In the genomic region with DNA sequence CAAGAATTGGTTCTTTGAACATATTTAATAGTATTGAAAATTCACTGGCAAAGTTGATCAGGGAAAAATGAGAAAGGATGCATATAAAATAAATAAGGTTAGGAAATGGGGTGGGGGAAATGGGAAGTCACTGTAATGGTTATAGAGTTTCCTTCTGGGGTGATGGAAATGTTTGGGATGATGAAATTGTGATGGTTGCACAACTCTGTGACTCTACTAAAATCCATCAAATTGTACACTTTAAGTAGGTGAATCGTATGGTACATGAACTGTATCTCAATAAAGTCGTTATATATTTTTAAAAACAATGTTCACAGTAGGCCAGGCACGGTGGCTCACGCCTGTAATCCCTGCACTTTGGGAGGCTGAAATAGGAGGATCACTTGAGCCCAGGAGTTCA, we compare ENCODE assay signal across 24 cellular contexts. TPM values are rescaled to one million over a fixed set of nuclear protein-coding genes. Genes with fewer than 3 reads are reported as not detected.
A peak's percentile ranks its signal among the peaks of the same experiment; 100 is the strongest.
DNase-seq lines count a peak whose midpoint lies in the region; ATAC-seq, FAIRE-seq and TF ChIP-seq lines count a peak whose summit lies in the region.
"Had no signal": no experiment of that assay in that cellular context is flagged by ENCODE, and none has a peak within 500 bp of the region (broad histone marks: within the 10 kb centered on the region; RNA-seq: fewer than 3 reads in every experiment).

No MANE protein-coding gene starts in this region.

- CTCF ChIA-PET in HepG2 (lab: Yijun Ruan, JAX; ENCODE audit: low intra/inter-chr PET ratio, low total read pairs) (no interaction called here), K562 (lab: Yijun Ruan, JAX; ENCODE audit: low intra/inter-chr PET ratio) (no interaction called here), OCI-LY7 (lab: Charles Lee; ENCODE audit: unreplicated experiment) (no interaction called here)

- H3K27ac ChIP-seq in HepG2 (ENCODE audit: extremely low read length, insufficient read depth, low read length) (no peak overlapping the region), right lobe of liver (no peak overlapping the region), K562 (ENCODE audit: extremely low read depth, low read depth, low read length) (no peak overlapping the region), brain microvascular endothelial cell (no peak overlapping the region), OCI-LY7 (ENCODE audit: low read depth, low read length, poor library complexity, severe bottlenecking) (no peak overlapping the region)
- H3K27ac ChIP-seq: 22Rv1, A549 had no signal

- in situ Hi-C loops in HepG2 (cut with HindIII; ENCODE audit: extremely low pct_ligation_motif_present, low pct_unique_long_range_greater_than_20kb) (no loop called here), K562 (cut with MboI) (no loop called here), brain microvascular endothelial cell (cut with HindIII; ENCODE audit: low pct_ligation_motif_present, low sequenced_read_pairs) (no loop called here)

- H2AFZ ChIP-seq in HepG2 (ENCODE audit: low read length) = no peak overlapping the region
- no peak overlapping the region for H2AFZ ChIP-seq in K562 (ENCODE audit: low read depth, low read length)
- H2AFZ ChIP-seq in OCI-LY7 (ENCODE audit: low read length) = no peak overlapping the region
- H2AFZ ChIP-seq: GM23338 had no signal

- FAIRE-seq in HepG2 (lab: Jason Lieb, UNC) (no peak), K562 (lab: Jason Lieb, UNC) (no peak)
- FAIRE-seq: A549, D721Med, GM12892, GM18507, H54 had no signal

- DNase-seq in HepG2 (ENCODE audit: low spot score) (no peak), right lobe of liver (no peak), K562 (ENCODE audit: extremely low read depth in 1 of 4, low spot score in 3 of 4) (no peak), foreskin fibroblast (peak; percentile 1 to 20), brain microvascular endothelial cell (no peak), OCI-LY7 (ENCODE audit: low spot score) (no peak)
- DNase-seq in activated CD8-positive, alpha-beta memory T cell treated with anti-CD3 and anti-CD28 coated beads for 24 hours = no peak
- DNase-seq: C1 segment of cervical spinal cord; CD4-positive, CD25-positive, alpha-beta regulatory T cell; CD8-positive, alpha-beta memory T cell; COR-L47; DMS153; DMS79; GDM1; HCEC 1CT; KBM-7 had no signal

- 99% methylated on average over 4 of the region's 4 CpGs for WGBS in HepG2 (ENCODE audit: low lambda C conversion rate)
- 91% methylated on average over 4 of the region's 4 CpGs for WGBS in right lobe of liver (ENCODE audit: insufficient coverage, low coverage, low lambda C conversion rate, missing lambda C conversion rate)
- 82% methylated on average over 4 of the region's 4 CpGs for WGBS in K562 (ENCODE audit: insufficient coverage, low coverage, missing lambda C conversion rate)

- no peak for TF ChIP-seq EP300 in HepG2 (IDR thresholded peaks at IDR 0.05; ENCODE audit: low read depth in 2 of 2, low read length in 2 of 2)
- no peak for TF ChIP-seq EP300 in HepG2 (CRISPR knock-in tag; IDR thresholded peaks at IDR 0.05; ENCODE audit: borderline replicate concordance)
- no peak for TF ChIP-seq EP300 in K562 (IDR thresholded peaks at IDR 0.05; ENCODE audit: low read length)

- BruUV-seq in HepG2 (replicated peaks; lab: Mats Ljungman, UMichigan) = no TSS peak
- BruUV-seq in K562 (replicated peaks; lab: Mats Ljungman, UMichigan) = no TSS peak
- BruUV-seq in OCI-LY7 (replicated peaks; lab: Mats Ljungman, UMichigan) = no TSS peak

- intact Hi-C loops in HepG2 (cut with micrococcal nuclease; ENCODE audit: unreplicated experiment) (no loop called here), right lobe of liver (cut with DNase I) (no loop called here), K562 (cut with micrococcal nuclease) (no loop called here), OCI-LY7 (cut with micrococcal nuclease; ENCODE audit: unreplicated experiment) (no loop called here)

- H4K20me1 ChIP-seq in HepG2 (ENCODE audit: insufficient read depth, low read length) (no peaks in the 10 kb centered on the region), K562 (replicated peaks; ENCODE audit: control insufficient read depth, insufficient read depth, low read length) (no peaks in the 10 kb centered on the region), OCI-LY7 (ENCODE audit: insufficient read depth, low read length) (no peaks in the 10 kb centered on the region)

- no peaks in the 10 kb centered on the region for H3K9me1 ChIP-seq in K562 (ENCODE audit: control insufficient read depth, insufficient read depth, low read length)

- ATAC-seq in HepG2 (no peak), right lobe of liver (no peak), K562 (no peak)
- ATAC-seq: A549, GM23338 had no signal

- POLR2A ChIA-PET in HepG2 (lab: Yijun Ruan, JAX) (no interaction called here), K562 (lab: Yijun Ruan, JAX) (no interaction called here), OCI-LY7 (lab: Charles Lee) (interaction anchor here (0.7 kb wide), 1 partner anchor 27 kb away, joined by 4 read pairs; no protein-coding TSS in a partner anchor)

- no peaks in the 10 kb centered on the region for H3K4me1 ChIP-seq in HepG2 (ENCODE audit: insufficient read depth, low read length)
- H3K4me1 ChIP-seq in right lobe of liver = no peaks in the 10 kb centered on the region
- H3K4me1 ChIP-seq in K562 (replicated peaks in 1 of 2; ENCODE audit: control insufficient read depth in 2 of 2, insufficient read depth in 2 of 2, low read length in 2 of 2) = no peaks in the 10 kb centered on the region
- no peaks in the 10 kb centered on the region for H3K4me1 ChIP-seq in OCI-LY7 (ENCODE audit: insufficient read depth, low read length, poor library complexity, severe bottlenecking)
- H3K4me1 ChIP-seq: A549 had no signal

- H3K4me3 ChIP-seq in HepG2 (replicated peaks in 1 of 3; ENCODE audit: insufficient read depth in 1 of 3, low read depth in 2 of 3, low read length in 3 of 3) (no peak overlapping the region), right lobe of liver (no peak overlapping the region), K562 (no peak overlapping the region), foreskin fibroblast (ENCODE audit: low read depth in 1 of 2, low read length in 2 of 2) (no peak overlapping the region), brain microvascular endothelial cell (ENCODE audit: low read depth, low read length) (no peak overlapping the region), OCI-LY7 (ENCODE audit: low read depth, low read length, poor library complexity, severe bottlenecking) (no peak overlapping the region)
- H3K4me3 ChIP-seq: A549, GM23338 had no signal

- no peaks in the 10 kb centered on the region; the same call in 1 of the 2 replicates for H3K9me2 ChIP-seq in OCI-LY7 (ENCODE audit: insufficient read depth, low read length)

- H3K9me3 ChIP-seq in HepG2 (ENCODE audit: low read length) = no peaks in the 10 kb centered on the region
- H3K9me3 ChIP-seq in right lobe of liver = no peaks in the 10 kb centered on the region
- H3K9me3 ChIP-seq in K562 (replicated peaks; ENCODE audit: control insufficient read depth, insufficient read depth, low read depth, low read length) = no peaks in the 10 kb centered on the region
- no peaks in the 10 kb centered on the region for H3K9me3 ChIP-seq in OCI-LY7 (ENCODE audit: low read length)
- H3K9me3 ChIP-seq: A549 had no signal

- TF ChIP-seq CTCF in HepG2 (CRISPR knock-in tag; IDR thresholded peaks at IDR 0.05) (no peak), right lobe of liver (IDR thresholded peaks at IDR 0.05) (no peak), K562 (IDR thresholded peaks at IDR 0.05 in 2 of 3, conservative IDR thresholded peaks at IDR 0.05 in 1 of 3; ENCODE audit: insufficient read depth in 2 of 3, low read depth in 1 of 3, low read length in 3 of 3) (no peak), foreskin fibroblast (IDR thresholded peaks at IDR 0.05; ENCODE audit: low read depth, low read length) (no peak), brain microvascular endothelial cell (IDR thresholded peaks at IDR 0.05; ENCODE audit: low read depth, low read length, missing control alignments) (no peak), OCI-LY7 (conservative IDR thresholded peaks at IDR 0.05; ENCODE audit: low read length) (no peak)

- TF ChIP-seq RAD21 in HepG2 (CRISPR knock-in tag; IDR thresholded peaks at IDR 0.05) = no peak
- no peak for TF ChIP-seq RAD21 in K562 (CRISPR knock-in tag; conservative IDR thresholded peaks at IDR 0.05 in 1 of 2, IDR thresholded peaks at IDR 0.05 in 1 of 2)

- H3K79me2 ChIP-seq in HepG2 (ENCODE audit: insufficient read depth, low read length) = no peaks in the 10 kb centered on the region
- H3K79me2 ChIP-seq in K562 (ENCODE audit: control insufficient read depth, insufficient read depth, low read length) = no peaks in the 10 kb centered on the region
- no peaks in the 10 kb centered on the region for H3K79me2 ChIP-seq in OCI-LY7 (ENCODE audit: insufficient read depth, low read depth, low read length)

- H3K36me3 ChIP-seq in HepG2 (replicated peaks in 1 of 2; ENCODE audit: control insufficient read depth in 1 of 2, insufficient read depth in 2 of 2, low read length in 2 of 2) = peaks cover 9 to 45% of the 10 kb centered on the region in 2 experiments; a peak in 4 of 5 replicates
- peaks cover 0 to 76% (median 26%) of the 10 kb centered on the region in 4 donors for H3K36me3 ChIP-seq in right lobe of liver
- peaks cover 40% of the 10 kb centered on the region for H3K36me3 ChIP-seq in K562 (ENCODE audit: control insufficient read depth, insufficient read depth, low read length)
- peaks cover 9% of the 10 kb centered on the region for H3K36me3 ChIP-seq in brain microvascular endothelial cell (replicated peaks)
- peaks cover 14% of the 10 kb centered on the region for H3K36me3 ChIP-seq in OCI-LY7 (ENCODE audit: insufficient read depth, low read length)

- H3K9ac ChIP-seq in HepG2 (ENCODE audit: insufficient read depth, low read depth, low read length) = no peak overlapping the region
- H3K9ac ChIP-seq in K562 (ENCODE audit: insufficient read depth in 1 of 2, low read depth in 2 of 2, low read length in 2 of 2) = no peak overlapping the region

- no peak overlapping the region for H3K4me2 ChIP-seq in HepG2 (ENCODE audit: low read depth, low read length)
- no peak overlapping the region for H3K4me2 ChIP-seq in K562 (ENCODE audit: insufficient read depth, low read length)
- H3K4me2 ChIP-seq in OCI-LY7 (ENCODE audit: low read length) = no peak overlapping the region
- H3K4me2 ChIP-seq: A549, GM23338 had no signal

- H3K27me3 ChIP-seq in HepG2 (ENCODE audit: control insufficient read depth in 1 of 2, insufficient read depth in 2 of 2, low read length in 2 of 2) = no peaks in the 10 kb centered on the region
- H3K27me3 ChIP-seq in right lobe of liver = no peaks in the 10 kb centered on the region
- no peaks in the 10 kb centered on the region for H3K27me3 ChIP-seq in K562 (ENCODE audit: control insufficient read depth in 2 of 2, insufficient read depth in 2 of 2, low read length in 2 of 2)
- H3K27me3 ChIP-seq in brain microvascular endothelial cell (replicated peaks) = no peaks in the 10 kb centered on the region

- TF ChIP-seq POLR2A in HepG2 (IDR thresholded peaks at IDR 0.05; ENCODE audit: insufficient read depth in 1 of 2, low read depth in 2 of 2, low read length in 2 of 2) = no peak
- no peak for TF ChIP-seq POLR2A in right lobe of liver (IDR thresholded peaks at IDR 0.05)
- no peak for TF ChIP-seq POLR2A in K562 (conservative IDR thresholded peaks at IDR 0.05)

RNA-seq across cellular contexts. Expression of gene ZYG11A, which starts 56.4 kb away (rescaled TPM):
- not detected in 2 replicates for total RNA-seq in HepG2 (2016; rRNA removed; fragmentation: Illumina TruSeq; extraction: Trizol)
- total RNA-seq in HepG2 (2016; cell fraction: cytosol; rRNA removed; fragmentation: Illumina TruSeq; extraction: Trizol; ENCODE audit: low read depth) = not detected in 2 replicates
- total RNA-seq in HepG2 (2016; cell fraction: insoluble cytoplasmic fraction; rRNA removed; fragmentation: Illumina TruSeq; extraction: Trizol) = not detected in 2 replicates
- total RNA-seq in HepG2 (2016; cell fraction: membrane; rRNA removed; fragmentation: Illumina TruSeq; extraction: Trizol) = not detected in 2 replicates
- total RNA-seq in HepG2 (2016; cell fraction: nucleus; rRNA removed; fragmentation: Illumina TruSeq; extraction: Trizol) = not detected in 2 replicates
- not detected in 2 replicates for polyA plus RNA-seq in HepG2 (2011; rRNA removed)
- polyA plus RNA-seq in HepG2 (2011; cell fraction: cytosol; rRNA removed) = not detected in 2 replicates
- not detected in 2 replicates for polyA plus RNA-seq in HepG2 (2011; cell fraction: nucleus; rRNA removed)
- polyA plus RNA-seq in HepG2 (2012) = 0.09 TPM in 1 of 2 replicates, not detected in the other
- not detected in 2 replicates for polyA plus RNA-seq in HepG2 (2016; cell fraction: cytosol; fragmentation: Illumina TruSeq; extraction: Trizol; ENCODE audit: low read depth)
- not detected in 2 replicates for polyA plus RNA-seq in HepG2 (2016; cell fraction: insoluble cytoplasmic fraction; fragmentation: Illumina TruSeq; extraction: Trizol; ENCODE audit: low read depth)
- polyA plus RNA-seq in HepG2 (2016; cell fraction: membrane; fragmentation: Illumina TruSeq; extraction: Trizol; ENCODE audit: low read depth) = not detected in 2 replicates
- not detected in 2 replicates for polyA plus RNA-seq in HepG2 (2016; cell fraction: nucleus; fragmentation: Illumina TruSeq; extraction: Trizol; ENCODE audit: insufficient read depth, low read depth)
- 24.6 TPM in 1 of 2 replicates, not detected in the other for polyA minus RNA-seq in HepG2 (2011; rRNA and poly(A)+ RNA removed; ENCODE audit: low replicate concordance)
- not detected in 2 replicates for polyA minus RNA-seq in HepG2 (2011; cell fraction: cytosol; rRNA and poly(A)+ RNA removed)
- polyA minus RNA-seq in HepG2 (2011; cell fraction: nucleus; rRNA and poly(A)+ RNA removed) = not detected in 2 replicates
- 1 to 10 TPM in 3 of 6 experiments, under 1 TPM in 3; 0.22 to 1.5 (median 1.0) TPM for total RNA-seq in right lobe of liver
- total RNA-seq in K562 (2011; cell fraction: chromatin; rRNA removed; ENCODE audit: low replicate concordance) = 80.8 and 104 TPM in 2 replicates
- total RNA-seq in K562 (2011; cell fraction: nucleolus; rRNA removed) = 43.0 and 46.7 TPM in 2 replicates
- 58.7 and 68.0 TPM in 2 replicates for total RNA-seq in K562 (2011; cell fraction: nucleoplasm; rRNA removed)
- 11.9 and 15.1 TPM in 2 replicates for total RNA-seq in K562 (2014; rRNA removed)
- total RNA-seq in K562 (2014; rRNA removed; fragmentation: Illumina TruSeq; extraction: Trizol) = 21.9 and 23.8 TPM in 2 replicates
- 19.4 and 20.0 TPM in 2 replicates for total RNA-seq in K562 (2015; rRNA removed; fragmentation: Illumina TruSeq; extraction: Trizol)
- 18.7 and 19.6 TPM in 2 replicates for total RNA-seq in K562 (2021)
- 16.0 and 17.5 TPM in 2 replicates for polyA plus RNA-seq in K562 (2011; rRNA removed)
- polyA plus RNA-seq in K562 (2011; cell fraction: cytosol; rRNA removed) = 5.6 and 7.8 TPM in 2 replicates
- polyA plus RNA-seq in K562 (2011; cell fraction: nucleus; rRNA removed) = 40.2 and 44.9 TPM in 2 replicates
- 6.0 and 8.1 TPM in 2 replicates for polyA plus RNA-seq in K562 (2012)
- 12.2 and 13.5 TPM in 2 replicates for polyA plus RNA-seq in K562 (2014; fragmentation: Illumina TruSeq; extraction: Trizol)
- polyA plus RNA-seq in K562 (2014; fragmentation: Nextera tagmentation; extraction: Ambion mirVana) = 1 to 10 TPM; 4.5 to 4.6 TPM
- polyA plus RNA-seq in K562 (2014; rRNA removed) = 13.9 and 14.0 TPM in 2 replicates
- 32.6 and 34.6 TPM in 2 replicates for polyA minus RNA-seq in K562 (2011; rRNA and poly(A)+ RNA removed)
- polyA minus RNA-seq in K562 (2011; cell fraction: cytosol; rRNA and poly(A)+ RNA removed) = 11.2 and 12.4 TPM in 2 replicates
- polyA minus RNA-seq in K562 (2011; cell fraction: nucleus; rRNA and poly(A)+ RNA removed) = 31.5 and 47.0 TPM in 2 replicates
- total RNA-seq in OCI-LY7 (2014; rRNA removed; shearing (Covaris generic)) = not detected in 2 replicates
- total RNA-seq in OCI-LY7 (2022) = not detected in 2 replicates
- total RNA-seq: HT-29 had no signal
- polyA plus RNA-seq: CD4-positive, CD25-positive, alpha-beta regulatory T cell; CD8-positive, alpha-beta memory T cell had no signal

RNA-seq across cellular contexts. Expression of gene ZYG11B, which starts 59.9 kb away (rescaled TPM):
- total RNA-seq in HepG2 (2016; rRNA removed; fragmentation: Illumina TruSeq; extraction: Trizol) (17.9 and 28.1 TPM in 2 replicates), right lobe of liver (10 to 100 TPM; 17.7 to 39.2 (median 30.9) TPM), K562 (2014; rRNA removed) (12.2 and 15.7 TPM in 2 replicates), K562 (2014; rRNA removed; fragmentation: Illumina TruSeq; extraction: Trizol) (22.2 and 24.5 TPM in 2 replicates), K562 (2015; rRNA removed; fragmentation: Illumina TruSeq; extraction: Trizol) (18.7 and 21.0 TPM in 2 replicates), K562 (2021) (19.7 and 20.4 TPM in 2 replicates), OCI-LY7 (2022) (13.9 and 15.9 TPM in 2 replicates)
- total RNA-seq in HepG2 (2016; cell fraction: cytosol; rRNA removed; fragmentation: Illumina TruSeq; extraction: Trizol; ENCODE audit: low read depth) = 2.2 and 2.5 TPM in 2 replicates
- 18.2 and 27.0 TPM in 2 replicates for total RNA-seq in HepG2 (2016; cell fraction: insoluble cytoplasmic fraction; rRNA removed; fragmentation: Illumina TruSeq; extraction: Trizol)
- 8.1 and 8.3 TPM in 2 replicates for total RNA-seq in HepG2 (2016; cell fraction: membrane; rRNA removed; fragmentation: Illumina TruSeq; extraction: Trizol)
- total RNA-seq in HepG2 (2016; cell fraction: nucleus; rRNA removed; fragmentation: Illumina TruSeq; extraction: Trizol) = 17.9 and 18.0 TPM in 2 replicates
- polyA plus RNA-seq in HepG2 (2011; rRNA removed) (6.4 and 6.9 TPM in 2 replicates), K562 (2011; rRNA removed) (18.1 and 18.4 TPM in 2 replicates), K562 (2014; fragmentation: Illumina TruSeq; extraction: Trizol) (8.5 and 9.2 TPM in 2 replicates), K562 (2014; fragmentation: Nextera tagmentation; extraction: Ambion mirVana) (1 to 10 TPM; 4.9 to 6.1 TPM), K562 (2014; rRNA removed) (7.9 and 8.8 TPM in 2 replicates)
- polyA plus RNA-seq in HepG2 (2011; cell fraction: cytosol; rRNA removed) = 3.3 and 4.9 TPM in 2 replicates
- polyA plus RNA-seq in HepG2 (2011; cell fraction: nucleus; rRNA removed) = 3.6 and 4.2 TPM in 2 replicates
- polyA plus RNA-seq in HepG2 (2012) = 3.8 and 5.0 TPM in 2 replicates
- polyA plus RNA-seq in HepG2 (2016; cell fraction: cytosol; fragmentation: Illumina TruSeq; extraction: Trizol; ENCODE audit: low read depth) = 0.28 and 0.43 TPM in 2 replicates
- polyA plus RNA-seq in HepG2 (2016; cell fraction: insoluble cytoplasmic fraction; fragmentation: Illumina TruSeq; extraction: Trizol; ENCODE audit: low read depth) = 9.8 and 10.7 TPM in 2 replicates
- polyA plus RNA-seq in HepG2 (2016; cell fraction: membrane; fragmentation: Illumina TruSeq; extraction: Trizol; ENCODE audit: low read depth) = 1.7 and 1.8 TPM in 2 replicates
- polyA plus RNA-seq in HepG2 (2016; cell fraction: nucleus; fragmentation: Illumina TruSeq; extraction: Trizol; ENCODE audit: insufficient read depth, low read depth) = 8.2 and 8.3 TPM in 2 replicates
- polyA minus RNA-seq in HepG2 (2011; rRNA and poly(A)+ RNA removed; ENCODE audit: low replicate concordance) = 23.6 and 31.5 TPM in 2 replicates
- 10.2 and 11.1 TPM in 2 replicates for polyA minus RNA-seq in HepG2 (2011; cell fraction: cytosol; rRNA and poly(A)+ RNA removed)
- 26.4 and 34.1 TPM in 2 replicates for polyA minus RNA-seq in HepG2 (2011; cell fraction: nucleus; rRNA and poly(A)+ RNA removed)
- total RNA-seq in K562 (2011; cell fraction: chromatin; rRNA removed; ENCODE audit: low replicate concordance) = 36.6 and 41.8 TPM in 2 replicates
- 10.1 and 12.7 TPM in 2 replicates for total RNA-seq in K562 (2011; cell fraction: nucleolus; rRNA removed)
- 13.9 and 15.3 TPM in 2 replicates for total RNA-seq in K562 (2011; cell fraction: nucleoplasm; rRNA removed)
- polyA plus RNA-seq in K562 (2011; cell fraction: cytosol; rRNA removed) = 6.6 and 10.7 TPM in 2 replicates
- polyA plus RNA-seq in K562 (2011; cell fraction: nucleus; rRNA removed) = 4.6 and 6.0 TPM in 2 replicates
- polyA plus RNA-seq in K562 (2012) = 6.2 and 6.5 TPM in 2 replicates
- polyA minus RNA-seq in K562 (2011; rRNA and poly(A)+ RNA removed) = 43.7 and 54.2 TPM in 2 replicates
- polyA minus RNA-seq in K562 (2011; cell fraction: cytosol; rRNA and poly(A)+ RNA removed) = 13.9 and 15.0 TPM in 2 replicates
- 11.4 and 26.4 TPM in 2 replicates for polyA minus RNA-seq in K562 (2011; cell fraction: nucleus; rRNA and poly(A)+ RNA removed)
- total RNA-seq in OCI-LY7 (2014; rRNA removed; shearing (Covaris generic)) = 8.5 and 11.2 TPM in 2 replicates

Comparison
In these comparisons a context has a peak if more than half of its experiments do, and no peak if none do; other contexts are left out.
1. DNase-seq: peak in foreskin fibroblast (2 of 2); none in HepG2 (single experiment), right lobe of liver (0 of 3), K562 (0 of 4), activated CD8-positive, alpha-beta memory T cell treated with anti-CD3 and anti-CD28 coated beads for 24 hours (single experiment), brain microvascular endothelial cell (single experiment) and OCI-LY7 (single experiment).
2. RNA of gene ZYG11A, which starts 56.4 kb away (total RNA-seq): 11.9 to 104 TPM in K562; 0.22 to 1.5 TPM in right lobe of liver, not detected in OCI-LY7 and not detected in HepG2; every median in the first group is over 4 times any median in the second.
3. Of the 241 proteins assayed by ChIP-seq in both HepG2 and K562: peak only in HepG2: none; only in K562: none; in both: CEBPB; in neither: 239; mixed calls (peak in some experiments, not most) for 1.